Comparison of ENCODE assay signal across 1 cellular context in genomic region chr3:129114455-129114854, GRCh38.
TF ChIP-seq lines count a peak whose summit lies in the region.

No MANE protein-coding gene starts in this region.

TF ChIP-seq in SK-N-SH, 30 proteins besides CTCF, POLR2A, EP300 and RAD21:
- no peak for TF ChIP-seq GABPA (IDR thresholded peaks at IDR 0.05; ENCODE audit: low read depth)
- TF ChIP-seq TCF12 (IDR thresholded peaks at IDR 0.05): no peak
- TF ChIP-seq TEAD4 (IDR thresholded peaks at IDR 0.05; ENCODE audit: borderline replicate concordance, insufficient read depth): no peak
- TF ChIP-seq SMC3 (IDR thresholded peaks at IDR 0.05; ENCODE audit: low read depth, low read length): no peak
- no peak for TF ChIP-seq FOSL2 (IDR thresholded peaks at IDR 0.05; ENCODE audit: borderline replicate concordance, low read depth)
- TF ChIP-seq NFIC (IDR thresholded peaks at IDR 0.05; ENCODE audit: borderline replicate concordance): no peak
- no peak for TF ChIP-seq USF2 (IDR thresholded peaks at IDR 0.05; ENCODE audit: borderline replicate concordance, low read depth, low read length)
- TF ChIP-seq FOXJ3 (CRISPR knock-in tag; IDR thresholded peaks at IDR 0.05): no peak
- TF ChIP-seq RXRA (IDR thresholded peaks at IDR 0.05; ENCODE audit: borderline replicate concordance, low read depth): no peak
- no peak for TF ChIP-seq RFX5 (IDR thresholded peaks at IDR 0.05; ENCODE audit: low read length)
- no peak for TF ChIP-seq IRF3 (IDR thresholded peaks at IDR 0.05; ENCODE audit: low read depth, low read length)
- TF ChIP-seq MXI1 (IDR thresholded peaks at IDR 0.05; ENCODE audit: low read depth, low read length): no peak
- no peak for TF ChIP-seq RCOR1 (IDR thresholded peaks at IDR 0.05; ENCODE audit: low read length)
- TF ChIP-seq GATA2 (CRISPR knock-in tag; IDR thresholded peaks at IDR 0.05): no peak
- no peak for TF ChIP-seq NRF1 (IDR thresholded peaks at IDR 0.05; ENCODE audit: low read depth, low read length)
- no peak for TF ChIP-seq YY1 (IDR thresholded peaks at IDR 0.05; ENCODE audit: low read depth)
- no peak for TF ChIP-seq ELF1 (IDR thresholded peaks at IDR 0.05)
- TF ChIP-seq, protein P1, sequence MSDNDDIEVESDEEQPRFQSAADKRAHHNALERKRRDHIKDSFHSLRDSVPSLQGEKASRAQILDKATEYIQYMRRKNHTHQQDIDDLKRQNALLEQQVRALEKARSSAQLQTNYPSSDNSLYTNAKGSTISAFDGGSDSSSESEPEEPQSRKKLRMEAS (IDR thresholded peaks at IDR 0.05; ENCODE audit: low read depth): no peak
